ENCODE assay signal across 20 cellular contexts in the genomic region with DNA sequence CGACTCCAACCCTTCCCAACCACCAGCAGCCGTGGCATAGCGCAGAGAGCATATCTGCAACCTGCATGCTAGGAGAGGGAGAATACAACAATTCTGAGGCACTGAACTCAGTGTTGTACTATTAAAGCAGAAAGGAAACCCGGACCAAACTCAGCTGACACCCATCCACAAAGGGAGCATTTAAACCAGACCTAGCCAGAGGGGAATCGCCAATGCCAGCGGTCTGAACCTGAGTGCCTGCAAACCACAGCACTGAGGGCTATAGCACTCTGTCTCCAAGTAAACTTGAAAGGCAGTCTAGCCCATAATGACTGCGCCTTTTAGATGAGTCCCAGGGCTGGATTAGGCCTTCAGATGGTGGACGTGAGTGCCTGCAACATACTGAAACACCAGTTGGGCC.
DNase-seq lines count a peak whose midpoint lies in the region; ATAC-seq lines count a peak whose summit lies in the region.
"Had no signal": no experiment of that assay in that cellular context is flagged by ENCODE, and none has a peak within 500 bp of the region (broad histone marks: within the 10 kb centered on the region; RNA-seq: fewer than 3 reads in every experiment).

No MANE protein-coding gene starts in this region.

- no peak for DNase-seq in activated naive CD8-positive, alpha-beta T cell treated with anti-CD3 and anti-CD28 coated beads, Interleukin-2, amount 50 U/mL, for 24 hours
- no peak for DNase-seq in activated naive CD8-positive, alpha-beta T cell treated with anti-CD3 and anti-CD28 coated beads for 36 hours
- DNase-seq in epidermal melanocyte (ENCODE audit: insufficient read length, low spot score) (peak; percentile 12), islet precursor cell (peak; percentile 64)
- DNase-seq in activated naive CD4-positive, alpha-beta T cell treated with anti-CD3 and anti-CD28 coated beads for 36 hours: no peak
- DNase-seq: AML-193; CD4-positive, alpha-beta T cell; CD8-positive, alpha-beta T cell; COR-L47; DMS 273 treated with DMSO at 0.1 percent for 48 hours; DMS153; DMS53; DMS79; DND-41; EL; GDM1 had no signal

- H3K27ac Mint-ChIP-seq in activated naive CD8-positive, alpha-beta T cell treated with anti-CD3 and anti-CD28 coated beads, Interleukin-2, amount 50 U/mL, for 24 hours: no peak overlapping the region
- no peak overlapping the region for H3K27ac Mint-ChIP-seq in activated naive CD8-positive, alpha-beta T cell treated with anti-CD3 and anti-CD28 coated beads for 36 hours
- H3K27ac Mint-ChIP-seq in activated naive CD4-positive, alpha-beta T cell treated with anti-CD3 and anti-CD28 coated beads for 36 hours: no peak overlapping the region
- H3K27ac Mint-ChIP-seq: B cell; CD4-positive, alpha-beta T cell; CD8-positive, alpha-beta T cell had no signal

- peaks cover 16% of the 10 kb centered on the region for H3K9me3 Mint-ChIP-seq in activated naive CD8-positive, alpha-beta T cell treated with anti-CD3 and anti-CD28 coated beads, Interleukin-2, amount 50 U/mL, for 24 hours
- H3K9me3 Mint-ChIP-seq in activated naive CD8-positive, alpha-beta T cell treated with anti-CD3 and anti-CD28 coated beads for 36 hours: peaks cover 20% of the 10 kb centered on the region
- peaks cover 15% of the 10 kb centered on the region for H3K9me3 Mint-ChIP-seq in activated naive CD4-positive, alpha-beta T cell treated with anti-CD3 and anti-CD28 coated beads for 36 hours

- no peaks in the 10 kb centered on the region for H3K27me3 Mint-ChIP-seq in activated naive CD8-positive, alpha-beta T cell treated with anti-CD3 and anti-CD28 coated beads, Interleukin-2, amount 50 U/mL, for 24 hours
- H3K27me3 Mint-ChIP-seq in activated naive CD8-positive, alpha-beta T cell treated with anti-CD3 and anti-CD28 coated beads for 36 hours: no peaks in the 10 kb centered on the region
- H3K27me3 Mint-ChIP-seq in activated naive CD4-positive, alpha-beta T cell treated with anti-CD3 and anti-CD28 coated beads for 36 hours (ENCODE audit: low read depth): no peaks in the 10 kb centered on the region
- H3K27me3 Mint-ChIP-seq: B cell; CD4-positive, alpha-beta T cell had no signal

- H3K36me3 Mint-ChIP-seq in activated naive CD8-positive, alpha-beta T cell treated with anti-CD3 and anti-CD28 coated beads, Interleukin-2, amount 50 U/mL, for 24 hours (ENCODE audit: low read depth): no peaks in the 10 kb centered on the region
- no peaks in the 10 kb centered on the region for H3K36me3 Mint-ChIP-seq in activated naive CD8-positive, alpha-beta T cell treated with anti-CD3 and anti-CD28 coated beads for 36 hours
- H3K36me3 Mint-ChIP-seq in activated naive CD4-positive, alpha-beta T cell treated with anti-CD3 and anti-CD28 coated beads for 36 hours (ENCODE audit: low read depth): no peaks in the 10 kb centered on the region
- H3K36me3 Mint-ChIP-seq: CD8-positive, alpha-beta T cell had no signal

- no peaks in the 10 kb centered on the region for H3K4me1 Mint-ChIP-seq in activated naive CD8-positive, alpha-beta T cell treated with anti-CD3 and anti-CD28 coated beads, Interleukin-2, amount 50 U/mL, for 24 hours
- no peaks in the 10 kb centered on the region for H3K4me1 Mint-ChIP-seq in activated naive CD8-positive, alpha-beta T cell treated with anti-CD3 and anti-CD28 coated beads for 36 hours
- H3K4me1 Mint-ChIP-seq in activated naive CD4-positive, alpha-beta T cell treated with anti-CD3 and anti-CD28 coated beads for 36 hours (ENCODE audit: low read depth): no peaks in the 10 kb centered on the region
- H3K4me1 Mint-ChIP-seq: B cell had no signal

- intact Hi-C loops in activated naive CD4-positive, alpha-beta T cell treated with anti-CD3 and anti-CD28 coated beads for 36 hours (cut with micrococcal nuclease): no loop called here

- H3K4me3 Mint-ChIP-seq in activated naive CD8-positive, alpha-beta T cell treated with anti-CD3 and anti-CD28 coated beads, Interleukin-2, amount 50 U/mL, for 24 hours: no peak overlapping the region
- H3K4me3 Mint-ChIP-seq in activated naive CD8-positive, alpha-beta T cell treated with anti-CD3 and anti-CD28 coated beads for 36 hours: no peak overlapping the region
- H3K4me3 Mint-ChIP-seq in activated naive CD4-positive, alpha-beta T cell treated with anti-CD3 and anti-CD28 coated beads for 36 hours: no peak overlapping the region
- H3K4me3 Mint-ChIP-seq: B cell; CD4-positive, alpha-beta T cell; CD8-positive, alpha-beta T cell had no signal

- CTCF ChIA-PET in activated naive CD4-positive, alpha-beta T cell treated with anti-CD3 and anti-CD28 coated beads for 36 hours (lab: Charles Lee): no interaction called here

- ATAC-seq in activated naive CD8-positive, alpha-beta T cell treated with anti-CD3 and anti-CD28 coated beads, Interleukin-2, amount 50 U/mL, for 24 hours: peak; percentile 4
- no peak for ATAC-seq in GM19452 (IDR thresholded peaks at IDR 0.05; ENCODE audit: unreplicated experiment)
- ATAC-seq: A549; CD8-positive, alpha-beta T cell; GM12878 had no signal

Comparison
In these comparisons a context has a peak if more than half of its experiments do, and no peak if none do; other contexts are left out.
1. DNase-seq: peak in epidermal melanocyte (single experiment) and islet precursor cell (single experiment); none in activated naive CD8-positive, alpha-beta T cell treated with anti-CD3 and anti-CD28 coated beads, Interleukin-2, amount 50 U/mL, for 24 hours (single experiment), activated naive CD8-positive, alpha-beta T cell treated with anti-CD3 and anti-CD28 coated beads for 36 hours (single experiment) and activated naive CD4-positive, alpha-beta T cell treated with anti-CD3 and anti-CD28 coated beads for 36 hours (single experiment).